Comparison of ENCODE assay signal across 15 cellular contexts in the genomic region with DNA sequence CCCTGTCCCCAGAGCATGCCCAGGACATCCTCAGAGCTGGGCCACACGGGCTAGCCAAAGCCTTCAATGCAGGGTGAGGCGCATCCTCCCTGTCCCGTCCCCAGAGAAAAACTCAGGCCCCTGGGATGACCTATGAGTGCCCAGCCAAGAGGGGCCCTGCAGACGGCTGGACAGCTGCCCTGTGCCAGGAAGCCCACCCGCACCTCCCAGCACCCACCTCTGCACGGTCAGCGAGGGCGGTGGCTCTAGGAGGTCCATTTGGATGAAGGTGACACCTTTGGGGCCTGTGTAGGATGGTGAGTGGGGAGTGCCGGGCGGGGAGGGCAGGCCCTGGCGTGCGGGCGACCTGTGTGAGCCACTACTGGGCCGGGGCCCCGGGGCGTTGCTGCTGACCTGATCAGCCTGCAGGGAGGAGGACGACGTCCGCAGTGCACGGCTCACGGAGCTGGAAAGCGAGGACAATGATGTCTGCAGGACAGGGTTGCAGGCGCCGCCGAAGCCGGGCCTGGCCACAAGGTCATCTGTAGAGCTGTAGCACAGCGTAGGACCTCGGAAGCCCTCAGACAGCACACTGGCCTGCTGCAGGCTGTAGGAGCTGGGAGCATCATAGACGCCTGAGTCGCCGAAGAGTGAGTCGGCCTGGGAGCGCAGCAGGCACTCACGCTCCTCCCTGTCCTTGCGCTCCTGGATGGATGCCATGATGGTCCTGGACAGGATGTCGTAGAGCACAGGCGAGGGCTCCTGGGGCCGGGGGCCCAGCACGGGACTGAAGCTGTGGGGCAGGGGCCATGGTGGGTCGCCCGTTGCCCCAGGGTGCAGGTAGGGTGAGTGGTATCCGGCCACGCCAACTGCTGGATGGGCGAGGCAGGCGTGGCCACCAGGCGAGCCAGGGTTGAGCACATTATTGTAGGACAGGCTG.
"Had no signal": no experiment of that assay in that cellular context is flagged by ENCODE, and none has a peak within 500 bp of the region (broad histone marks: within the 10 kb centered on the region; RNA-seq: fewer than 3 reads in every experiment).

No MANE protein-coding gene starts in this region.

- H3K27me3 Mint-ChIP-seq: activated CD4-positive, alpha-beta memory T cell treated with anti-CD3 and anti-CD28 coated beads, Interleukin-2, amount 10 ng/mL, durations not matched to agents 7 days and 5 days had no signal

- ATAC-seq: effector memory CD8-positive, alpha-beta T cell; gastrocnemius medialis; mucosa of descending colon; naive thymus-derived CD8-positive, alpha-beta T cell had no signal

- H3K27me3 ChIP-seq: adrenal gland had no signal

- H3K27ac Mint-ChIP-seq: activated CD4-positive, alpha-beta memory T cell treated with anti-CD3 and anti-CD28 coated beads, Interleukin-2, amount 10 ng/mL, durations not matched to agents 7 days and 5 days; activated T-helper 2 cell treated with anti-CD3 and anti-CD28 coated beads, Interferon-gamma antibody, Interleukin-2, Interleukin-4, amounts not matched to agents 10 μg/mL and 5 μg/mL and 100 μg/mL, durations not matched to agents 14 hours and 24 hours and 36 hours; effector memory CD8-positive, alpha-beta T cell; naive thymus-derived CD8-positive, alpha-beta T cell had no signal

- H3K4me1 Mint-ChIP-seq: activated CD4-positive, alpha-beta memory T cell treated with anti-CD3 and anti-CD28 coated beads, Interleukin-2, amount 10 ng/mL, durations not matched to agents 7 days and 5 days had no signal

- H3K4me1 ChIP-seq: adrenal gland, gastrocnemius medialis had no signal

- H3K27ac ChIP-seq: adrenal gland, epithelial cell of prostate, gastrocnemius medialis had no signal

- H3K36me3 Mint-ChIP-seq: naive thymus-derived CD8-positive, alpha-beta T cell had no signal

- DNase-seq: activated CD4-positive, alpha-beta memory T cell treated with anti-CD3 and anti-CD28 coated beads, Interleukin-2, amount 10 ng/mL, durations not matched to agents 7 days and 5 days; activated CD8-positive, alpha-beta memory T cell treated with anti-CD3 and anti-CD28 coated beads, Interleukin-2, amount 50 U/mL, for 4 hours; activated naive CD4-positive, alpha-beta T cell treated with anti-CD3 and anti-CD28 coated beads, Interleukin-2, amount 50 U/mL, for 16 hours; central memory CD4-positive, alpha-beta T cell; effector memory CD8-positive, alpha-beta T cell; gastrocnemius medialis; nucleus accumbens; stimulated activated CD4-positive, alpha-beta T cell treated with anti-CD3 and anti-CD28 coated beads, Interleukin-2, amount 100 ng/mL, for 48 hours; stimulated activated naive CD4-positive, alpha-beta T cell treated with Interleukin-2 at 50 U/mL for 16 hours had no signal

- H3K4me3 Mint-ChIP-seq: activated CD4-positive, alpha-beta memory T cell treated with anti-CD3 and anti-CD28 coated beads, Interleukin-2, amount 10 ng/mL, durations not matched to agents 7 days and 5 days; effector memory CD8-positive, alpha-beta T cell; naive thymus-derived CD8-positive, alpha-beta T cell had no signal

- H3K36me3 ChIP-seq: adrenal gland, gastrocnemius medialis had no signal

- H3K9me3 ChIP-seq: adrenal gland, gastrocnemius medialis, mucosa of descending colon had no signal

- H3K4me3 ChIP-seq: adrenal gland, gastrocnemius medialis, lung, mucosa of descending colon had no signal

- H3K9me3 Mint-ChIP-seq: activated CD4-positive, alpha-beta memory T cell treated with anti-CD3 and anti-CD28 coated beads, Interleukin-2, amount 10 ng/mL, durations not matched to agents 7 days and 5 days; activated T-helper 2 cell treated with anti-CD3 and anti-CD28 coated beads, Interferon-gamma antibody, Interleukin-2, Interleukin-4, amounts not matched to agents 10 μg/mL and 5 μg/mL and 100 μg/mL, durations not matched to agents 14 hours and 24 hours and 36 hours; effector memory CD8-positive, alpha-beta T cell; naive thymus-derived CD8-positive, alpha-beta T cell had no signal
